In the genomic region with DNA sequence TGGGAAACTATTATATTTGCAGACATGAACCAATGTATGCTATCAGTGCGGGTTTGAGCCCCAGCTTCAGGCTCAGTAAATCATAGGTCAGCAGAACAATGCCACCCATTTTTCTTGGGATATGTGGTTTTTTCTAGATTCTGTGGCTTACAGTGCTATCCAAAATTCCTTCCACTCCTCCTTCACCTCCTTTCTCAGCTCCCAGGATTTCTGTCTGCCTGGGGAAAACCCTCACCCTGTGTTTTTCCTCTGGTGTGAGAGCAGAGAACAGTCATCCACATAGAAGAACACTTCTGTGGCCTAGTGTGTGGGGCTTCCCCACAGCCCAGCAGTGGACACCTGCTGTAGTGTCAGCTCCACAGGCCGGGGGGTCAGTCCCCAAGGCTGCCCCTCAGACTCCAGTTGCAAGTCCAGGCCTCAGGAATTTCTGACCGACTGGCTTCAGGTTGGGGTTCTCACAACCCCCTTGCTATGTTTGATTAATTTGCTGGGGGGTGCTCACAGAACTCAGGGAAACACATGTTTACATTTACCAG, we compare ENCODE assay signal across 1 cellular context.
TF ChIP-seq lines count a peak whose summit lies in the region.

No MANE protein-coding gene starts in this region.

TF ChIP-seq in GM12878, 131 proteins besides CTCF, POLR2A, EP300 and RAD21 (continued from another document):
- TF ChIP-seq, protein P1, sequence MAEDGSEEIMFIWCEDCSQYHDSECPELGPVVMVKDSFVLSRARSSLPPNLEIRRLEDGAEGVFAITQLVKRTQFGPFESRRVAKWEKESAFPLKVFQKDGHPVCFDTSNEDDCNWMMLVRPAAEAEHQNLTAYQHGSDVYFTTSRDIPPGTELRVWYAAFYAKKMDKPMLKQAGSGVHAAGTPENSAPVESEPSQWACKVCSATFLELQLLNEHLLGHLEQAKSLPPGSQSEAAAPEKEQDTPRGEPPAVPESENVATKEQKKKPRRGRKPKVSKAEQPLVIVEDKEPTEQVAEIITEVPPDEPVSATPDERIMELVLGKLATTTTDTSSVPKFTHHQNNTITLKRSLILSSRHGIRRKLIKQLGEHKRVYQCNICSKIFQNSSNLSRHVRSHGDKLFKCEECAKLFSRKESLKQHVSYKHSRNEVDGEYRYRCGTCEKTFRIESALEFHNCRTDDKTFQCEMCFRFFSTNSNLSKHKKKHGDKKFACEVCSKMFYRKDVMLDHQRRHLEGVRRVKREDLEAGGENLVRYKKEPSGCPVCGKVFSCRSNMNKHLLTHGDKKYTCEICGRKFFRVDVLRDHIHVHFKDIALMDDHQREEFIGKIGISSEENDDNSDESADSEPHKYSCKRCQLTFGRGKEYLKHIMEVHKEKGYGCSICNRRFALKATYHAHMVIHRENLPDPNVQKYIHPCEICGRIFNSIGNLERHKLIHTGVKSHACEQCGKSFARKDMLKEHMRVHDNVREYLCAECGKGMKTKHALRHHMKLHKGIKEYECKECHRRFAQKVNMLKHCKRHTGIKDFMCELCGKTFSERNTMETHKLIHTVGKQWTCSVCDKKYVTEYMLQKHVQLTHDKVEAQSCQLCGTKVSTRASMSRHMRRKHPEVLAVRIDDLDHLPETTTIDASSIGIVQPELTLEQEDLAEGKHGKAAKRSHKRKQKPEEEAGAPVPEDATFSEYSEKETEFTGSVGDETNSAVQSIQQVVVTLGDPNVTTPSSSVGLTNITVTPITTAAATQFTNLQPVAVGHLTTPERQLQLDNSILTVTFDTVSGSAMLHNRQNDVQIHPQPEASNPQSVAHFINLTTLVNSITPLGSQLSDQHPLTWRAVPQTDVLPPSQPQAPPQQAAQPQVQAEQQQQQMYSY (CRISPR knock-in tag; IDR thresholded peaks at IDR 0.05), result no peak
